ENCODE assay signal across 9 cellular contexts in genomic region chr5:76691470-76692273, GRCh38. TPM values are rescaled to one million over a fixed set of nuclear protein-coding genes. Genes with fewer than 3 reads are reported as not detected.
DNase-seq lines count a peak whose midpoint lies in the region; ATAC-seq lines count a peak whose summit lies in the region.
"Had no signal": no experiment of that assay in that cellular context is flagged by ENCODE, and none has a peak within 500 bp of the region (broad histone marks: within the 10 kb centered on the region; RNA-seq: fewer than 3 reads in every experiment).

No MANE protein-coding gene starts in this region.

- peak; percentile 65 to 72 for ATAC-seq in activated CD4-positive, CD25-positive, alpha-beta regulatory T cell treated with anti-CD3 and anti-CD28 coated beads, Interleukin-2, amount 50 U/mL, for 24 hours
- ATAC-seq in stimulated activated naive CD8-positive, alpha-beta T cell treated with anti-CD3 and anti-CD28 coated beads, Interleukin-15, Interleukin-2, amounts not matched to agents 100 U/mL and 50 U/mL, for 24 hours: peak; percentile 72
- no peak for ATAC-seq in GM21528 (IDR thresholded peaks at IDR 0.05; ENCODE audit: low FRiP score, unreplicated experiment)

- DNase-seq in activated CD4-positive, CD25-positive, alpha-beta regulatory T cell (lab: John Stamatoyannopoulos, UW): no peak
- DNase-seq in UCSD-AML1 (lab: John Stamatoyannopoulos, UW; ENCODE audit: unreplicated experiment) (peak; percentile 17), glomerular endothelial cell (ENCODE audit: extremely low read depth, low read depth, low spot score) (peak; percentile 86), SIG-M5 (lab: John Stamatoyannopoulos, UW) (no peak), NCI-H526 (lab: John Stamatoyannopoulos, UW) (no peak)
- DNase-seq in stimulated activated naive CD8-positive, alpha-beta T cell treated with anti-CD3 and anti-CD28 coated beads, Interleukin-15, Interleukin-2, amounts not matched to agents 100 U/mL and 50 U/mL, for 24 hours: no peak
- DNase-seq: nucleus accumbens had no signal

RNA-seq across cellular contexts. Expression of gene F2R, which starts 24.3 kb away (rescaled TPM):
- total RNA-seq in glomerular endothelial cell: 368 and 472 TPM in 2 replicates

Comparison
In these comparisons a context has a peak if more than half of its experiments do, and no peak if none do; other contexts are left out.
1. DNase-seq: peak in UCSD-AML1 (single experiment) and glomerular endothelial cell (single experiment); none in activated CD4-positive, CD25-positive, alpha-beta regulatory T cell (0 of 4), stimulated activated naive CD8-positive, alpha-beta T cell treated with anti-CD3 and anti-CD28 coated beads, Interleukin-15, Interleukin-2, amounts not matched to agents 100 U/mL and 50 U/mL, for 24 hours (single experiment), SIG-M5 (single experiment) and NCI-H526 (0 of 2).